8 cellular contexts compared by ENCODE assay signal in the genomic region with DNA sequence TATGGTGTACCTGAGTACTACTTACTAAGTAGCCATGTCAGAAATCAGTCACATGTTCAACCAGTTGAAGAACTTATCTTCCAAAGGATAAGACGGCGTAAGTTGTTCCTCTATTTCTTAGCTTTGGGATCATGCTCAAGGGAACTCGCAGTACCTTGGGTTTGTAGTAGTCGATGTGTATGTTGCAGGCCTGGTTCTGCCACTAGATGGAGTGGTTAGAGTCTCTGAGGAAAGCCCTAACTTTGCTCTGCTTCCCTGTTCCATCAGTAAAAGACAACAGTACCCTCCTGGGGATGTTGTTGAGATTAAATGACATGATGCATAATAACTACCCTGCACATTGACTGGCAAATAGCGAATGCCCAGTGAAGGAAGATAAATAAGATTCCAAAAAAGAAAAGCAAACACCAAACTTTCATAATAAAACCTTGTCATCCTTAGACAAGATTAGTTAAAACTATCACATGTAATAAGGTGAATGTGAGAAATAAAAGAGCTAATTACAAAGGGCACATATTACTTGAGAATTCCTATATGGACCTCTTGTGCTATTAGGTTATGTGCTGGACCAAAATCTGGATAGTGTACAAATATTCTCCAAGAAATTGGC.
A peak's percentile ranks its signal among the peaks of the same experiment; 100 is the strongest.
DNase-seq lines count a peak whose midpoint lies in the region; ATAC-seq, FAIRE-seq and TF ChIP-seq lines count a peak whose summit lies in the region.

No MANE protein-coding gene starts in this region.

- TF ChIP-seq CTCF in endothelial cell (IDR thresholded peaks at IDR 0.05; ENCODE audit: unreplicated experiment): peak; percentile 53

- ATAC-seq in GM18519 (IDR thresholded peaks at IDR 0.05; ENCODE audit: low FRiP score, unreplicated experiment) (no peak), GM18909 (IDR thresholded peaks at IDR 0.05; ENCODE audit: poor library complexity, unreplicated experiment) (no peak)

- H3K9me3 Mint-ChIP-seq in endothelial cell (ENCODE audit: unreplicated experiment): no peaks in the 10 kb centered on the region

- peak; percentile 48 for DNase-seq in NCI-H82 (lab: John Stamatoyannopoulos, UW)
- no peak for DNase-seq in NCI-H82 treated with DMSO at 0.1 percent for 48 hours (lab: John Stamatoyannopoulos, UW; ENCODE audit: unreplicated experiment)
- peak; percentile 28 for DNase-seq in NCI-H1092 treated with DMSO at 0.1 percent for 48 hours (lab: John Stamatoyannopoulos, UW)
- peak; percentile 34 for DNase-seq in endothelial cell (ENCODE audit: low spot score)
- DNase-seq in small intestine: peak; percentile 6
- DNase-seq in cortex of kidney (lab: John Stamatoyannopoulos, UW): no peak

- no peaks in the 10 kb centered on the region for H3K9me3 ChIP-seq in small intestine (ENCODE audit: control insufficient read depth, low read depth)

- H3K4me1 ChIP-seq in small intestine (ENCODE audit: control insufficient read depth in 2 of 2, insufficient read depth in 1 of 2, low read depth in 1 of 2, low read length in 1 of 2): no peaks in the 10 kb centered on the region

- no peaks in the 10 kb centered on the region for H3K27me3 Mint-ChIP-seq in endothelial cell (ENCODE audit: unreplicated experiment)

- no peak overlapping the region for H3K4me3 Mint-ChIP-seq in endothelial cell (ENCODE audit: unreplicated experiment)

- H3K36me3 Mint-ChIP-seq in endothelial cell (ENCODE audit: low read depth, unreplicated experiment): no peaks in the 10 kb centered on the region

- no peak overlapping the region for H3K27ac Mint-ChIP-seq in endothelial cell (ENCODE audit: unreplicated experiment)

- H3K36me3 ChIP-seq in small intestine (ENCODE audit: control insufficient read depth in 2 of 2, insufficient read depth in 2 of 2, low read length in 2 of 2): no peaks in the 10 kb centered on the region

- no peaks in the 10 kb centered on the region for H3K4me1 Mint-ChIP-seq in endothelial cell (ENCODE audit: unreplicated experiment)

- no peaks in the 10 kb centered on the region for H3K27me3 ChIP-seq in small intestine (ENCODE audit: control insufficient read depth in 2 of 2, insufficient read depth in 2 of 2, low read length in 2 of 2)

- 65 to 82% (median 79%) methylated on average over 5 of the region's 5 CpGs for WGBS in small intestine, 3 donors

- H3K27ac ChIP-seq in small intestine (ENCODE audit: low read depth in 1 of 2, low read length in 1 of 2): no peak overlapping the region

- FAIRE-seq in small intestine (lab: Jason Lieb, UNC): no peak

- no peak overlapping the region for H3K4me3 ChIP-seq in small intestine (ENCODE audit: low read depth in 1 of 2, low read length in 2 of 2)

Comparison
In these comparisons a context has a peak if more than half of its experiments do, and no peak if none do; other contexts are left out.
1. DNase-seq: peak in NCI-H82 (single experiment), NCI-H1092 treated with DMSO at 0.1 percent for 48 hours (single experiment), endothelial cell (single experiment) and small intestine (single experiment); none in NCI-H82 treated with DMSO at 0.1 percent for 48 hours (single experiment) and cortex of kidney (single experiment).